Comparison of ENCODE assay signal across 1 cellular context in genomic region chr3:110576962-110577361, GRCh38.
TF ChIP-seq lines count a peak whose summit lies in the region.

No MANE protein-coding gene starts in this region.

TF ChIP-seq in A549, 52 proteins besides CTCF, POLR2A, EP300 and RAD21 (continued from another document):
- TF ChIP-seq MAX (IDR thresholded peaks at IDR 0.05) (peak; percentile 75), CHD4 (IDR thresholded peaks at IDR 0.05; ENCODE audit: borderline replicate concordance) (no peak), CBX2 (IDR thresholded peaks at IDR 0.05; ENCODE audit: borderline replicate concordance, low read depth) (no peak), RARB (CRISPR knock-in tag; IDR thresholded peaks at IDR 0.05) (peak; percentile 35; the same call in 1 of the 2 replicates), POLR2AphosphoS2 (conservative IDR thresholded peaks at IDR 0.05; ENCODE audit: low read length) (no peak), FOSL2 (IDR thresholded peaks at IDR 0.05) (peak; percentile 96), FOSL2 (CRISPR knock-in tag; IDR thresholded peaks at IDR 0.05) (peak; percentile 98), FOSB (CRISPR knock-in tag; IDR thresholded peaks at IDR 0.05) (no peak), KDM5A (IDR thresholded peaks at IDR 0.05) (no peak), MAFK (IDR thresholded peaks at IDR 0.05; ENCODE audit: partially characterized antibody) (peak; percentile 95), NFE2L2 (conservative IDR thresholded peaks at IDR 0.05; ENCODE audit: low read length) (peak; percentile 42; the same call in 1 of the 2 replicates), ESRRA (IDR thresholded peaks at IDR 0.05; ENCODE audit: borderline replicate concordance, low read length) (peak; percentile 70; the same call in 1 of the 2 replicates)
- TF ChIP-seq, protein P1, sequence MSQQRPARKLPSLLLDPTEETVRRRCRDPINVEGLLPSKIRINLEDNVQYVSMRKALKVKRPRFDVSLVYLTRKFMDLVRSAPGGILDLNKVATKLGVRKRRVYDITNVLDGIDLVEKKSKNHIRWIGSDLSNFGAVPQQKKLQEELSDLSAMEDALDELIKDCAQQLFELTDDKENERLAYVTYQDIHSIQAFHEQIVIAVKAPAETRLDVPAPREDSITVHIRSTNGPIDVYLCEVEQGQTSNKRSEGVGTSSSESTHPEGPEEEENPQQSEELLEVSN (IDR thresholded peaks at IDR 0.05; ENCODE audit: borderline replicate concordance, low read depth), result no peak
